Comparison of ENCODE assay signal across 1 cellular context in genomic region chr21:33641339-33642026, GRCh38.
TF ChIP-seq lines count a peak whose summit lies in the region.

CRYZL1 (minus strand) TSS chr21:33641741; CDS start chr21:33631551, 10,190 bp downstream.

TF ChIP-seq in HepG2, 621 proteins besides CTCF, POLR2A, EP300 and RAD21 (continued from another document and continues in another):
- TF ChIP-seq ZBTB25 (CRISPR knock-in tag; IDR thresholded peaks at IDR 0.05), result peak; percentile 21; the same call in 1 of the 2 replicates
- no peak for TF ChIP-seq THAP8 (CRISPR knock-in tag; IDR thresholded peaks at IDR 0.05; ENCODE audit: borderline replicate concordance)
- no peak for TF ChIP-seq ZNF569 (CRISPR knock-in tag; IDR thresholded peaks at IDR 0.05; ENCODE audit: borderline replicate concordance)
- no peak for TF ChIP-seq ESRRA (CRISPR knock-in tag; IDR thresholded peaks at IDR 0.05; ENCODE audit: low read depth)
- TF ChIP-seq HOMEZ (CRISPR knock-in tag; IDR thresholded peaks at IDR 0.05; ENCODE audit: low read depth), result no peak; the same call in 1 of the 2 replicates
- TF ChIP-seq ZNF629 (CRISPR knock-in tag; conservative IDR thresholded peaks at IDR 0.05), result no peak
- TF ChIP-seq KDM1A (CRISPR knock-in tag; IDR thresholded peaks at IDR 0.05), result no peak
- no peak for TF ChIP-seq MAFG (CRISPR knock-in tag; IDR thresholded peaks at IDR 0.05)
- no peak for TF ChIP-seq ZNF431 (CRISPR knock-in tag; IDR thresholded peaks at IDR 0.05; ENCODE audit: borderline replicate concordance, low read depth)
- no peak for TF ChIP-seq ZNF670 (CRISPR knock-in tag; IDR thresholded peaks at IDR 0.05; ENCODE audit: borderline replicate concordance)
- TF ChIP-seq NFIB (CRISPR knock-in tag; IDR thresholded peaks at IDR 0.05; ENCODE audit: borderline replicate concordance), result no peak
- 0 out of 2 replicates have a peak, but pooled peaks have one; percentile 70 for TF ChIP-seq ZNF235 (CRISPR knock-in tag; IDR thresholded peaks at IDR 0.05; ENCODE audit: borderline replicate concordance)
- TF ChIP-seq PAF1 (CRISPR knock-in tag; IDR thresholded peaks at IDR 0.05), result no peak
- TF ChIP-seq, protein P1, sequence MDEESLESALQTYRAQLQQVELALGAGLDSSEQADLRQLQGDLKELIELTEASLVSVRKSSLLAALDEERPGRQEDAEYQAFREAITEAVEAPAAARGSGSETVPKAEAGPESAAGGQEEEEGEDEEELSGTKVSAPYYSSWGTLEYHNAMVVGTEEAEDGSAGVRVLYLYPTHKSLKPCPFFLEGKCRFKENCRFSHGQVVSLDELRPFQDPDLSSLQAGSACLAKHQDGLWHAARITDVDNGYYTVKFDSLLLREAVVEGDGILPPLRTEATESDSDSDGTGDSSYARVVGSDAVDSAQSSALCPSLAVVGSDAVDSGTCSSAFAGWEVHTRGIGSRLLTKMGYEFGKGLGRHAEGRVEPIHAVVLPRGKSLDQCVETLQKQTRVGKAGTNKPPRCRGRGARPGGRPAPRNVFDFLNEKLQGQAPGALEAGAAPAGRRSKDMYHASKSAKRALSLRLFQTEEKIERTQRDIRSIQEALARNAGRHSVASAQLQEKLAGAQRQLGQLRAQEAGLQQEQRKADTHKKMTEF (CRISPR knock-in tag; IDR thresholded peaks at IDR 0.05), result no peak; the same call in none of the 2 replicates
- TF ChIP-seq DMAP1 (CRISPR knock-in tag; IDR thresholded peaks at IDR 0.05), result no peak; the same call in 1 of the 2 replicates
- no peak for TF ChIP-seq NFE2L2 (IDR thresholded peaks at IDR 0.05; ENCODE audit: low read length)
- peak; percentile 90 for TF ChIP-seq NFYC (CRISPR knock-in tag; IDR thresholded peaks at IDR 0.05)
- peak; percentile 70; the same call in 1 of the 2 replicates for TF ChIP-seq ZNF350 (CRISPR knock-in tag; IDR thresholded peaks at IDR 0.05; ENCODE audit: borderline replicate concordance, low read depth)
- TF ChIP-seq ZNF574 (CRISPR knock-in tag; IDR thresholded peaks at IDR 0.05), result peak; percentile 74; the same call in 1 of the 2 replicates
- TF ChIP-seq ZFX (CRISPR knock-in tag; IDR thresholded peaks at IDR 0.05; ENCODE audit: low read depth), result peak; percentile 99
- TF ChIP-seq, protein P2, sequence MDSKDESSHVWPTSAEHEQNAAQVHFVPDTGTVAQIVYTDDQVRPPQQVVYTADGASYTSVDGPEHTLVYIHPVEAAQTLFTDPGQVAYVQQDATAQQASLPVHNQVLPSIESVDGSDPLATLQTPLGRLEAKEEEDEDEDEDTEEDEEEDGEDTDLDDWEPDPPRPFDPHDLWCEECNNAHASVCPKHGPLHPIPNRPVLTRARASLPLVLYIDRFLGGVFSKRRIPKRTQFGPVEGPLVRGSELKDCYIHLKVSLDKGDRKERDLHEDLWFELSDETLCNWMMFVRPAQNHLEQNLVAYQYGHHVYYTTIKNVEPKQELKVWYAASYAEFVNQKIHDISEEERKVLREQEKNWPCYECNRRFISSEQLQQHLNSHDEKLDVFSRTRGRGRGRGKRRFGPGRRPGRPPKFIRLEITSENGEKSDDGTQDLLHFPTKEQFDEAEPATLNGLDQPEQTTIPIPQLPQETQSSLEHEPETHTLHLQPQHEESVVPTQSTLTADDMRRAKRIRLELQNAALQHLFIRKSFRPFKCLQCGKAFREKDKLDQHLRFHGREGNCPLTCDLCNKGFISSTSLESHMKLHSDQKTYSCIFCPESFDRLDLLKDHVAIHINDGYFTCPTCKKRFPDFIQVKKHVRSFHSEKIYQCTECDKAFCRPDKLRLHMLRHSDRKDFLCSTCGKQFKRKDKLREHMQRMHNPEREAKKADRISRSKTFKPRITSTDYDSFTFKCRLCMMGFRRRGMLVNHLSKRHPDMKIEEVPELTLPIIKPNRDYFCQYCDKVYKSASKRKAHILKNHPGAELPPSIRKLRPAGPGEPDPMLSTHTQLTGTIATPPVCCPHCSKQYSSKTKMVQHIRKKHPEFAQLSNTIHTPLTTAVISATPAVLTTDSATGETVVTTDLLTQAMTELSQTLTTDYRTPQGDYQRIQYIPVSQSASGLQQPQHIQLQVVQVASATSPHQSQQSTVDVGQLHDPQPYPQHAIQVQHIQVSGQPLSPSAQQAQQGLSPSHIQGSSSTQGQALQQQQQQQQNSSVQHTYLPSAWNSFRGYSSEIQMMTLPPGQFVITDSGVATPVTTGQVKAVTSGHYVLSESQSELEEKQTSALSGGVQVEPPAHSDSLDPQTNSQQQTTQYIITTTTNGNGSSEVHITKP (CRISPR knock-in tag; IDR thresholded peaks at IDR 0.05; ENCODE audit: low read depth), result peak; percentile 96
- no peak for TF ChIP-seq ZBTB20 (CRISPR knock-in tag; IDR thresholded peaks at IDR 0.05; ENCODE audit: borderline replicate concordance, low read depth)
- no peak for TF ChIP-seq ZNF572 (CRISPR knock-in tag; IDR thresholded peaks at IDR 0.05)
- TF ChIP-seq AGO2 (optimal IDR thresholded peaks at IDR 0.05; ENCODE audit: low read depth, low read length), result no peak
- TF ChIP-seq POGK (CRISPR knock-in tag; conservative IDR thresholded peaks at IDR 0.05), result peak; percentile 82
- no peak for TF ChIP-seq ZSCAN9 (CRISPR knock-in tag; IDR thresholded peaks at IDR 0.05; ENCODE audit: borderline replicate concordance)
- TF ChIP-seq ZNF782 (CRISPR knock-in tag; IDR thresholded peaks at IDR 0.05; ENCODE audit: borderline replicate concordance), result peak; percentile 96
- 0 out of 2 replicates have a peak, but pooled peaks have one; percentile 85 for TF ChIP-seq DNMT3B (CRISPR knock-in tag; conservative IDR thresholded peaks at IDR 0.05)
- peak; percentile 75 for TF ChIP-seq ATF1 (CRISPR knock-in tag; IDR thresholded peaks at IDR 0.05)
- TF ChIP-seq HOXA5 (CRISPR knock-in tag; IDR thresholded peaks at IDR 0.05), result no peak
- peak; percentile 25; the same call in 1 of the 2 replicates for TF ChIP-seq FOSL2 (CRISPR knock-in tag; IDR thresholded peaks at IDR 0.05)
- TF ChIP-seq ZNF749 (CRISPR knock-in tag; IDR thresholded peaks at IDR 0.05; ENCODE audit: borderline replicate concordance), result peak; percentile 57; the same call in 1 of the 2 replicates
- TF ChIP-seq TBX2 (CRISPR knock-in tag; IDR thresholded peaks at IDR 0.05; ENCODE audit: borderline replicate concordance), result peak; percentile 27; the same call in 1 of the 2 replicates
- no peak for TF ChIP-seq BRCA1 (CRISPR knock-in tag; IDR thresholded peaks at IDR 0.05)
- TF ChIP-seq POLR2G (IDR thresholded peaks at IDR 0.05; ENCODE audit: low read depth, low read length), result peak; percentile 90
- TF ChIP-seq ZMYM2 (CRISPR knock-in tag; IDR thresholded peaks at IDR 0.05), result no peak
- TF ChIP-seq, protein P3, sequence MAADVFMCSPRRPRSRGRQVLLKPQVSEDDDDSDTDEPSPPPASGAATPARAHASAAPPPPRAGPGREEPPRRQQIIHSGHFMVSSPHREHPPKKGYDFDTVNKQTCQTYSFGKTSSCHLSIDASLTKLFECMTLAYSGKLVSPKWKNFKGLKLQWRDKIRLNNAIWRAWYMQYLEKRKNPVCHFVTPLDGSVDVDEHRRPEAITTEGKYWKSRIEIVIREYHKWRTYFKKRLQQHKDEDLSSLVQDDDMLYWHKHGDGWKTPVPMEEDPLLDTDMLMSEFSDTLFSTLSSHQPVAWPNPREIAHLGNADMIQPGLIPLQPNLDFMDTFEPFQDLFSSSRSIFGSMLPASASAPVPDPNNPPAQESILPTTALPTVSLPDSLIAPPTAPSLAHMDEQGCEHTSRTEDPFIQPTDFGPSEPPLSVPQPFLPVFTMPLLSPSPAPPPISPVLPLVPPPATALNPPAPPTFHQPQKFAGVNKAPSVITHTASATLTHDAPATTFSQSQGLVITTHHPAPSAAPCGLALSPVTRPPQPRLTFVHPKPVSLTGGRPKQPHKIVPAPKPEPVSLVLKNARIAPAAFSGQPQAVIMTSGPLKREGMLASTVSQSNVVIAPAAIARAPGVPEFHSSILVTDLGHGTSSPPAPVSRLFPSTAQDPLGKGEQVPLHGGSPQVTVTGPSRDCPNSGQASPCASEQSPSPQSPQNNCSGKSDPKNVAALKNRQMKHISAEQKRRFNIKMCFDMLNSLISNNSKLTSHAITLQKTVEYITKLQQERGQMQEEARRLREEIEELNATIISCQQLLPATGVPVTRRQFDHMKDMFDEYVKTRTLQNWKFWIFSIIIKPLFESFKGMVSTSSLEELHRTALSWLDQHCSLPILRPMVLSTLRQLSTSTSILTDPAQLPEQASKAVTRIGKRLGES (CRISPR knock-in tag; IDR thresholded peaks at IDR 0.05; ENCODE audit: borderline replicate concordance), result no peak
- TF ChIP-seq CBX5 (CRISPR knock-in tag; IDR thresholded peaks at IDR 0.05; ENCODE audit: borderline replicate concordance), result no peak; the same call in 1 of the 2 replicates
- no peak for TF ChIP-seq SP140L (CRISPR knock-in tag; IDR thresholded peaks at IDR 0.05; ENCODE audit: borderline replicate concordance)
- no peak for TF ChIP-seq NFATC3 (CRISPR knock-in tag; IDR thresholded peaks at IDR 0.05)
- peak; percentile 87 for TF ChIP-seq TAF1 (CRISPR knock-in tag; IDR thresholded peaks at IDR 0.05)
- TF ChIP-seq SALL2 (CRISPR knock-in tag; IDR thresholded peaks at IDR 0.05), result no peak
- no peak for TF ChIP-seq TCF7L2 (IDR thresholded peaks at IDR 0.05; ENCODE audit: low read depth, low read length)
- TF ChIP-seq CENPT (CRISPR knock-in tag; IDR thresholded peaks at IDR 0.05; ENCODE audit: low read depth), result no peak
- 0 out of 2 replicates have a peak, but pooled peaks have one; percentile 64 for TF ChIP-seq CC2D1A (CRISPR knock-in tag; IDR thresholded peaks at IDR 0.05)
- TF ChIP-seq ZNF121 (CRISPR knock-in tag; IDR thresholded peaks at IDR 0.05), result no peak
- TF ChIP-seq ARNT2 (CRISPR knock-in tag; IDR thresholded peaks at IDR 0.05; ENCODE audit: low read depth), result peak; percentile 44; the same call in 1 of the 2 replicates
- TF ChIP-seq ZBTB38 (CRISPR knock-in tag; IDR thresholded peaks at IDR 0.05), result peak; percentile 63
- TF ChIP-seq ZNF766 (CRISPR knock-in tag; IDR thresholded peaks at IDR 0.05; ENCODE audit: borderline replicate concordance), result no peak
- TF ChIP-seq ZNF296 (CRISPR knock-in tag; conservative IDR thresholded peaks at IDR 0.05), result no peak
- TF ChIP-seq, protein P4, sequence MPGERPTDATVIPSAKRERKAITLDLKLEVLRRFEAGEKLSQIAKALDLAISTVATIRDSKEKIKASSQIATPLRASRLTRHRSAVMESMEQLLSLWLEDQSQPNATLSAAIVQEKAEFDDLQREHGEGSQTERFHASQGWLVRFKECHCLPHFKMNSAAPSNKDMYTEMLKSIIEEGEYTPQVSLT (CRISPR knock-in tag; IDR thresholded peaks at IDR 0.05; ENCODE audit: borderline replicate concordance, low read depth), result no peak
- TF ChIP-seq ARID2 (CRISPR knock-in tag; IDR thresholded peaks at IDR 0.05; ENCODE audit: borderline replicate concordance), result no peak
- TF ChIP-seq ZNF879 (CRISPR knock-in tag; IDR thresholded peaks at IDR 0.05), result no peak
- peak; percentile 64 for TF ChIP-seq ZNF781 (CRISPR knock-in tag; IDR thresholded peaks at IDR 0.05; ENCODE audit: borderline replicate concordance, not compliant biosample characterization)
